8 cellular contexts compared by ENCODE assay signal in the genomic region with DNA sequence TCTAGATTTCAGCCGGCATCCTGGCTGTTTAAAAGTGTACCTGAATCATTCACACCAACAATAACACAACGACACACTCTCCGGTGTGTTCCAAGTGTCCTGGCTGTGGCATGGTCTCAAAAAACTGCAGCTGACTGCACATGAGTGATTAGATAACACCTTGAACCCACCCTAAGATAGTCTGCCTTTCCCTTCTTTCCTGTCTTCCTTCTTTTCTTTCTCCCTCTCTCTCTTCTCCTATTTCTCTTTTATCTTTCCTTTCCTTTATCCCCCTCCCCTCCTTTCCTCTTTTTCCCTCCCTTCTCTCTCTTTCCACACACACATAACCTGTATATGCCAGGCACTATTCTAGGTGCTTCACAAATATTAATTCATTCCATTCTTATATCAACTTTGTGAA. TPM values are rescaled to one million over a fixed set of nuclear protein-coding genes. Genes with fewer than 3 reads are reported as not detected.
A peak's percentile ranks its signal among the peaks of the same experiment; 100 is the strongest.
DNase-seq lines count a peak whose midpoint lies in the region; ATAC-seq and TF ChIP-seq lines count a peak whose summit lies in the region.

No MANE protein-coding gene starts in this region.

- peaks cover 8% of the 10 kb centered on the region for H3K4me1 ChIP-seq in HAP-1

- TF ChIP-seq CTCF in glutamatergic neuron (IDR thresholded peaks at IDR 0.05; ENCODE audit: partially characterized antibody, unreplicated experiment), result no peak

- no peaks in the 10 kb centered on the region for H3K36me3 ChIP-seq in HAP-1 (replicated peaks)

- intact Hi-C loops in activated CD4-positive, alpha-beta T cell treated with anti-CD3 and anti-CD28 coated beads for 36 hours (cut with DNase I, micrococcal nuclease), result loop anchor here (5.0 to 10.0 kb wide), 6 partner anchors 79 to 1893 kb away; a partner anchor contains a TSS

- peaks cover 27% of the 10 kb centered on the region for H3K4me1 Mint-ChIP-seq in activated CD4-positive, alpha-beta T cell treated with anti-CD3 and anti-CD28 coated beads for 36 hours
- peaks cover 14% of the 10 kb centered on the region for H3K4me1 Mint-ChIP-seq in T-helper 17 cell
- H3K4me1 Mint-ChIP-seq in glutamatergic neuron (ENCODE audit: low read depth, unreplicated experiment), result peaks cover 11% of the 10 kb centered on the region
- H3K4me1 Mint-ChIP-seq in stimulated activated effector memory CD8-positive, alpha-beta T cell treated with anti-CD3 and anti-CD28 coated beads, Interleukin-12 subunit alpha, Interleukin-12 subunit beta, amount 100 ng/mL, for 72 hours, result peaks cover 25% of the 10 kb centered on the region

- peak overlapping the region; percentile 76 for H3K27ac Mint-ChIP-seq in activated CD4-positive, alpha-beta T cell treated with anti-CD3 and anti-CD28 coated beads for 36 hours
- H3K27ac Mint-ChIP-seq in T-helper 17 cell (peak overlapping the region; percentile 63), glutamatergic neuron (ENCODE audit: unreplicated experiment) (no peak overlapping the region)
- H3K27ac Mint-ChIP-seq in stimulated activated effector memory CD8-positive, alpha-beta T cell treated with anti-CD3 and anti-CD28 coated beads, Interleukin-12 subunit alpha, Interleukin-12 subunit beta, amount 100 ng/mL, for 72 hours, result no peak overlapping the region

- no peaks in the 10 kb centered on the region for H3K9me3 Mint-ChIP-seq in activated CD4-positive, alpha-beta T cell treated with anti-CD3 and anti-CD28 coated beads for 36 hours (ENCODE audit: low read depth)
- peaks cover 2% of the 10 kb centered on the region for H3K9me3 Mint-ChIP-seq in glutamatergic neuron (ENCODE audit: unreplicated experiment)
- H3K9me3 Mint-ChIP-seq in stimulated activated effector memory CD8-positive, alpha-beta T cell treated with anti-CD3 and anti-CD28 coated beads, Interleukin-12 subunit alpha, Interleukin-12 subunit beta, amount 100 ng/mL, for 72 hours, result no peaks in the 10 kb centered on the region

- no peak for DNase-seq in activated CD4-positive, alpha-beta T cell treated with anti-CD3 and anti-CD28 coated beads for 36 hours
- DNase-seq in activated CD4-positive, alpha-beta T cell treated with anti-CD3 and anti-CD28 coated beads, Interleukin-2, amount 50 U/mL, for 48 hours, result no peak
- DNase-seq in T-helper 17 cell, result no peak
- no peak for DNase-seq in glutamatergic neuron
- DNase-seq in stimulated activated effector memory CD8-positive, alpha-beta T cell treated with anti-CD3 and anti-CD28 coated beads, Interleukin-12 subunit alpha, Interleukin-12 subunit beta, amount 100 ng/mL, for 72 hours (ENCODE audit: low spot score in 2 of 2), result no peak
- DNase-seq in SIG-M5 treated with dmso at 0.1 percent for 504 hours (lab: John Stamatoyannopoulos, UW; ENCODE audit: unreplicated experiment), result no peak
- no peak for DNase-seq in HAP-1 (ENCODE audit: low spot score in 2 of 2)

- peaks cover 5% of the 10 kb centered on the region for H3K36me3 Mint-ChIP-seq in activated CD4-positive, alpha-beta T cell treated with anti-CD3 and anti-CD28 coated beads for 36 hours (ENCODE audit: low read depth)
- H3K36me3 Mint-ChIP-seq in T-helper 17 cell (ENCODE audit: low read depth) (no peaks in the 10 kb centered on the region), glutamatergic neuron (ENCODE audit: unreplicated experiment) (no peaks in the 10 kb centered on the region)
- H3K36me3 Mint-ChIP-seq in stimulated activated effector memory CD8-positive, alpha-beta T cell treated with anti-CD3 and anti-CD28 coated beads, Interleukin-12 subunit alpha, Interleukin-12 subunit beta, amount 100 ng/mL, for 72 hours, result peaks cover 8% of the 10 kb centered on the region

- H3K27me3 ChIP-seq in HAP-1 (ENCODE audit: low read depth), result no peaks in the 10 kb centered on the region

- H3K27me3 Mint-ChIP-seq in activated CD4-positive, alpha-beta T cell treated with anti-CD3 and anti-CD28 coated beads for 36 hours, result no peaks in the 10 kb centered on the region
- no peaks in the 10 kb centered on the region for H3K27me3 Mint-ChIP-seq in T-helper 17 cell
- peaks cover 4% of the 10 kb centered on the region for H3K27me3 Mint-ChIP-seq in glutamatergic neuron (ENCODE audit: unreplicated experiment)

- H3K9me3 ChIP-seq in T-helper 17 cell (ENCODE audit: control insufficient read depth, low read length, poor library complexity, severe bottlenecking) (no peaks in the 10 kb centered on the region), HAP-1 (no peaks in the 10 kb centered on the region)

- H3K4me3 ChIP-seq in HAP-1, result no peak overlapping the region

- in situ Hi-C loops in HAP-1 (cut with MboI; ENCODE audit: low sequenced_read_pairs), result loop anchor here (25.0 kb wide), 1 partner anchor 814 kb away; no protein-coding TSS in a partner anchor

- POLR2A ChIA-PET in activated CD4-positive, alpha-beta T cell treated with anti-CD3 and anti-CD28 coated beads for 36 hours (lab: Charles Lee), result no interaction called here

- CTCF ChIA-PET in activated CD4-positive, alpha-beta T cell treated with anti-CD3 and anti-CD28 coated beads for 36 hours (lab: Charles Lee), result no interaction called here

- peak overlapping the region; percentile 77 for H3K4me3 Mint-ChIP-seq in activated CD4-positive, alpha-beta T cell treated with anti-CD3 and anti-CD28 coated beads for 36 hours
- peak overlapping the region; percentile 89 for H3K4me3 Mint-ChIP-seq in T-helper 17 cell
- H3K4me3 Mint-ChIP-seq in glutamatergic neuron (ENCODE audit: unreplicated experiment), result peak overlapping the region; percentile 76
- H3K4me3 Mint-ChIP-seq in stimulated activated effector memory CD8-positive, alpha-beta T cell treated with anti-CD3 and anti-CD28 coated beads, Interleukin-12 subunit alpha, Interleukin-12 subunit beta, amount 100 ng/mL, for 72 hours, result peak overlapping the region; percentile 87

- ATAC-seq in activated CD4-positive, alpha-beta T cell treated with anti-CD3 and anti-CD28 coated beads for 36 hours, result no peak
- ATAC-seq in T-helper 17 cell, result no peak
- ATAC-seq in stimulated activated effector memory CD8-positive, alpha-beta T cell treated with anti-CD3 and anti-CD28 coated beads, Interleukin-12 subunit alpha, Interleukin-12 subunit beta, amount 100 ng/mL, for 72 hours, result no peak
- ATAC-seq in GM21786 (IDR thresholded peaks at IDR 0.05; ENCODE audit: unreplicated experiment), result no peak

RNA-seq across cellular contexts. Expression of a gene that starts 1.2 kb away (rescaled TPM):
- 10 to 100 TPM; 41.1 to 44.3 TPM for total RNA-seq in activated CD4-positive, alpha-beta T cell treated with anti-CD3 and anti-CD28 coated beads for 36 hours
- total RNA-seq in T-helper 17 cell (10 to 100 TPM in 1 of 2 donors, 1 to 10 TPM in 1; 5.2 to 16.3 TPM), glutamatergic neuron (ENCODE audit: unreplicated experiment) (3.7 TPM)

Comparison
In these comparisons a context has a peak if more than half of its experiments do, and no peak if none do; other contexts are left out.
1. H3K27ac Mint-ChIP-seq: peak in activated CD4-positive, alpha-beta T cell treated with anti-CD3 and anti-CD28 coated beads for 36 hours (single experiment) and T-helper 17 cell (single experiment); none in glutamatergic neuron (single experiment) and stimulated activated effector memory CD8-positive, alpha-beta T cell treated with anti-CD3 and anti-CD28 coated beads, Interleukin-12 subunit alpha, Interleukin-12 subunit beta, amount 100 ng/mL, for 72 hours (single experiment).
2. Peak in every context shown above with its lines, with median percentiles within 50 percentile points of each other: H3K4me3 Mint-ChIP-seq.